8 cellular contexts compared by ENCODE assay signal in the genomic region with DNA sequence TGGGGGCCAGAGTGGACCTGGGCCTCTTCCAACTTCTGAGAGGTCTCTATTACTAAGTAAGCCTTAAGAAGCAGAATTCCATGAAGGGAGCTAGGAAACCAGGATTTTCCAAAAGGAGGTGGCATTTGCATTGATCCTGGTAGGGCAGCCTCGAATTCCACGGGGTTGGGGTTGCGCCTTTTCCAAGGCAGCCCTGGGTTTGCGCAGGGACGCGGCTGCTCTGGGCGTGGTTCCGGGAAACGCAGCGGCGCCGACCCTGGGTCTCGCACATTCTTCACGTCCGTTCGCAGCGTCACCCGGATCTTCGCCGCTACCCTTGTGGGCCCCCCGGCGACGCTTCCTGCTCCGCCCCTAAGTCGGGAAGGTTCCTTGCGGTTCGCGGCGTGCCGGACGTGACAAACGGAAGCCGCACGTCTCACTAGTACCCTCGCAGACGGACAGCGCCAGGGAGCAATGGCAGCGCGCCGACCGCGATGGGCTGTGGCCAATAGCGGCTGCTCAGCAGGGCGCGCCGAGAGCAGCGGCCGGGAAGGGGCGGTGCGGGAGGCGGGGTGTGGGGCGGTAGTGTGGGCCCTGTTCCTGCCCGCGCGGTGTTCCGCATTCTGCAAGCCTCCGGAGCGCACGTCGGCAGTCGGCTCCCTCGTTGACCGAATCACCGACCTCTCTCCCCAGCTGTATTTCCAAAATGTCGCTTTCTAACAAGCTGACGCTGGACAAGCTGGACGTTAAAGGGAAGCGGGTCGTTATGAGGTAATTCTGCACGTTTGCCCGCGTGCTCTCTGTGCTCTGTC. TPM values are rescaled to one million over a fixed set of nuclear protein-coding genes. Genes with fewer than 3 reads are reported as not detected.
A peak's percentile ranks its signal among the peaks of the same experiment; 100 is the strongest.
DNase-seq lines count a peak whose midpoint lies in the region; ATAC-seq and TF ChIP-seq lines count a peak whose summit lies in the region.

A gene (plus strand): TSS at position 593 of the 791 bp plus-strand sequence. CDS start 93 bp downstream, at position 686.

- H3K36me3 Mint-ChIP-seq in effector memory CD8-positive, alpha-beta T cell (ENCODE audit: insufficient read depth), result peaks cover 31% of the 10 kb centered on the region
- peaks cover 10% of the 10 kb centered on the region for H3K36me3 Mint-ChIP-seq in memory B cell

- DNase-seq in CMK (ENCODE audit: low read depth), result peak; percentile 85
- peak; percentile 86 for DNase-seq in GM20000 (ENCODE audit: low spot score)
- peak; percentile 95 for DNase-seq in HT-29 (ENCODE audit: low spot score)
- DNase-seq in NOMO-1 (lab: John Stamatoyannopoulos, UW; ENCODE audit: unreplicated experiment in 2 of 2), result peak; percentile 89 to 94
- DNase-seq in activated CD8-positive, alpha-beta memory T cell treated with anti-CD3 and anti-CD28 coated beads for 4 hours (ENCODE audit: low read depth in 2 of 2), result peak; percentile 83 to 86
- DNase-seq in effector memory CD8-positive, alpha-beta T cell, result peak; percentile 89 to 90 (median 90)
- peak; percentile 68 to 84 for DNase-seq in memory B cell (ENCODE audit: low spot score in 2 of 2)
- DNase-seq in stimulated activated CD8-positive, alpha-beta memory T cell treated with anti-CD3 and anti-CD28 coated beads, Interleukin-12 subunit alpha, Interleukin-12 subunit beta, amount 100 ng/mL, for 24 hours (ENCODE audit: extremely low read depth), result peak; percentile 82

- H3K4me1 Mint-ChIP-seq in effector memory CD8-positive, alpha-beta T cell (ENCODE audit: low read depth in 2 of 2), result peaks cover 32 to 33% of the 10 kb centered on the region in 2 donors
- H3K4me1 Mint-ChIP-seq in memory B cell, result peaks cover 27% of the 10 kb centered on the region

- H3K4me3 Mint-ChIP-seq in effector memory CD8-positive, alpha-beta T cell, result peak within 1 kb of the TSS; percentile 88
- peak within 1 kb of the TSS; percentile 92 for H3K4me3 Mint-ChIP-seq in memory B cell

- H3K27me3 Mint-ChIP-seq in effector memory CD8-positive, alpha-beta T cell, result no peaks in the 10 kb centered on the region
- H3K27me3 Mint-ChIP-seq in memory B cell, result peaks cover 2% of the 10 kb centered on the region

- H3K9me3 Mint-ChIP-seq in effector memory CD8-positive, alpha-beta T cell, result no peaks in the 10 kb centered on the region
- no peaks in the 10 kb centered on the region for H3K9me3 Mint-ChIP-seq in memory B cell

- ATAC-seq in effector memory CD8-positive, alpha-beta T cell (replicated peaks), result peak; percentile 88
- peak; percentile 88 for ATAC-seq in memory B cell (ENCODE audit: low read depth)

- H3K27ac Mint-ChIP-seq in effector memory CD8-positive, alpha-beta T cell, result peak within 1 kb of the TSS; percentile 90 to 95
- peak within 1 kb of the TSS; percentile 97 for H3K27ac Mint-ChIP-seq in memory B cell

- no peak for TF ChIP-seq CTCF in GM20000 (IDR thresholded peaks at IDR 0.05; ENCODE audit: extremely low read depth, missing control alignments)

RNA-seq across cellular contexts. Expression of the gene that starts here (rescaled TPM):
- 241 and 250 TPM in 2 replicates for total RNA-seq in HT-29 (2014; rRNA removed; shearing (Covaris generic))

Comparison
In these comparisons a context has a peak if more than half of its experiments do, and no peak if none do; other contexts are left out.
1. Peak in every context shown above with its lines: DNase-seq and ATAC-seq.